In genomic region chr7:23742051-23742450, GRCh38 we compare ENCODE assay signal across 22 cellular contexts. TPM values are rescaled to one million over a fixed set of nuclear protein-coding genes. Genes with fewer than 3 reads are reported as not detected.
"Had no signal": no experiment of that assay in that cellular context is flagged by ENCODE, and none has a peak within 500 bp of the region (broad histone marks: within the 10 kb centered on the region; RNA-seq: fewer than 3 reads in every experiment).

No MANE protein-coding gene starts in this region.

- H3K4me1 ChIP-seq: colonic mucosa, gastrocnemius medialis, heart right ventricle, left ventricle myocardium inferior, lower lobe of right lung, stomach, transverse colon had no signal

- FAIRE-seq: endothelial cell of umbilical vein had no signal

- H3K4me3 Mint-ChIP-seq: naive thymus-derived CD4-positive, alpha-beta T cell; nephron progenitor cell had no signal

- DNase-seq: colonic mucosa; dermis blood vessel endothelial cell; gastrocnemius medialis; heart right ventricle; hypothalamus; islet precursor cell; left ventricle myocardium inferior; lower lobe of right lung; mesendoderm; naive thymus-derived CD4-positive, alpha-beta T cell; nephron progenitor cell; stimulated activated CD4-positive, alpha-beta T cell treated with anti-CD3 and anti-CD28 coated beads, Interleukin-2, amount 100 ng/mL, for 24 hours; stimulated activated CD4-positive, alpha-beta T cell treated with anti-CD3 and anti-CD28 coated beads, Interleukin-4, amount 100 ng/mL, for 4 hours; stimulated activated naive CD4-positive, alpha-beta T cell; stomach; substantia nigra; transverse colon had no signal

- H3K9me3 ChIP-seq: colonic mucosa, gastrocnemius medialis had no signal

- H3K4me1 Mint-ChIP-seq: naive thymus-derived CD4-positive, alpha-beta T cell; nephron progenitor cell had no signal

- H3K27me3 ChIP-seq: colonic mucosa, gastrocnemius medialis, heart right ventricle, stomach, transverse colon had no signal

- H3K36me3 ChIP-seq: colonic mucosa, gastrocnemius medialis, heart right ventricle, left ventricle myocardium inferior, lower lobe of right lung, stomach, thoracic aorta, transverse colon had no signal

- ATAC-seq: gastrocnemius medialis; heart right ventricle; lower lobe of right lung; naive thymus-derived CD4-positive, alpha-beta T cell; sciatic nerve had no signal

- H3K27ac Mint-ChIP-seq: naive thymus-derived CD4-positive, alpha-beta T cell; nephron progenitor cell had no signal

- H3K27me3 Mint-ChIP-seq: naive thymus-derived CD4-positive, alpha-beta T cell had no signal

- H3K4me3 ChIP-seq: colonic mucosa, gastrocnemius medialis, heart right ventricle, left ventricle myocardium inferior, lower lobe of right lung, skin epidermis, stomach, thoracic aorta, transverse colon had no signal

- H3K27ac ChIP-seq: colonic mucosa, gastrocnemius medialis, heart right ventricle, left ventricle myocardium inferior, lower lobe of right lung, skin epidermis, stomach, thoracic aorta, transverse colon had no signal

RNA-seq across cellular contexts. Expression of gene STK31, which starts 32.0 kb away (rescaled TPM):
- total RNA-seq: left ventricle myocardium inferior had no signal
- polyA plus RNA-seq: endothelial cell of umbilical vein, fibroblast of lung had no signal
